Comparison of ENCODE assay signal across 1 cellular context in the genomic region with DNA sequence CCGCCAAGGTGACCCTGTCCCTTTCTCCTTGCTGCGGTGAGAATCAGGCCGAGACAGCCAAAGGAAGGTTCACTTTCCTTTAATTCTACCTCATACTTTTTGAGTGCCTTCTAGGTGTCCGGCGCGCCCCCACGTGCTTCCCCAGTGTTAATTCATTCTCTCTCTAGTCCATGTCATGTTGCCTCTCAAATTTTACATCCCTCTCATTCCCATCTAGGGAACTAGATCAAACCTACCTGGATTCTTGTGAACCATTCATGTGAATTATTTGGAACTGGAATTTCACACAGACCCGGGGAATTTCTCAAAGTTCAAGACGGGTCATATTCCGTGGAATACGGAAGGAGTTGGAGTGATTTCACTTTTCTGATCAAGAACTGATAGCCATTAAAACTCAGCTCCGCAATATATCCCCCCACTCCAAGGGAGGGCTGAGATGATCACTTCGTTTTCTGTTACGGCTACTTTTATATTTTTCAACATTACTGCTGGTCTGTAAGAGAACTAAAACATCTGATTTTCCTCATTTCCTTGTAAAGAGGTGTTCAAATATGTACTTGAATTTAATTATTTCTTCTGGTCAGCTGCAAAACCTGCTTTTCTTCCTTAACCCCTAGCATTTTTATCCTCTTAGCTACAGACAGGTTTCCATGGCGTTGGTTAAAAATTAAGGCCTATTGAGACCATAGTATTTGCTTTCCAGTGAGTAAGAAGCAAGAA.
TF ChIP-seq lines count a peak whose summit lies in the region.

No MANE protein-coding gene starts in this region.

TF ChIP-seq in K562, 482 proteins besides CTCF, POLR2A, EP300 and RAD21 (continued from another document and continues in another):
- TF ChIP-seq RAD51 (IDR thresholded peaks at IDR 0.05; ENCODE audit: borderline replicate concordance, low read depth) (peak; percentile 54; the same call in 1 of the 2 replicates), POLR3A (IDR thresholded peaks at IDR 0.05; ENCODE audit: borderline replicate concordance, extremely low read depth, insufficient read depth, insufficient read length) (no peak), NFYB (IDR thresholded peaks at IDR 0.05; ENCODE audit: extremely low read depth, insufficient read length) (no peak), ZNF696 (CRISPR knock-in tag; conservative IDR thresholded peaks at IDR 0.05) (0 out of 2 replicates have a peak, but pooled peaks have one; percentile 43), ZBTB1 (CRISPR knock-in tag; IDR thresholded peaks at IDR 0.05; ENCODE audit: borderline replicate concordance, low read depth) (no peak; the same call in 1 of the 2 replicates), MECOM (CRISPR knock-in tag; IDR thresholded peaks at IDR 0.05) (peak; percentile 75), SMARCA5 (IDR thresholded peaks at IDR 0.05) (no peak; the same call in 1 of the 2 replicates), CBFA2T2 (conservative IDR thresholded peaks at IDR 0.05) (no peak), GTF2A2 (tag; IDR thresholded peaks at IDR 0.05) (no peak), CHD2 (IDR thresholded peaks at IDR 0.05; ENCODE audit: low read depth, low read length) (no peak), CBX1 (IDR thresholded peaks at IDR 0.05; ENCODE audit: low read depth) (no peak), EHMT2 (IDR thresholded peaks at IDR 0.05) (no peak), ZNF212 (CRISPR knock-in tag; IDR thresholded peaks at IDR 0.05) (no peak), CTBP1 (IDR thresholded peaks at IDR 0.05; ENCODE audit: borderline replicate concordance) (0 out of 2 replicates have a peak, but pooled peaks have one; percentile 4), FOXK2 (conservative IDR thresholded peaks at IDR 0.05 in 1 of 2, IDR thresholded peaks at IDR 0.05 in 1 of 2; ENCODE audit: low read depth in 2 of 2) (0 out of 4 replicates have a peak, but pooled peaks of 1 of the 2 experiments have one; percentile 20), ARID1B (IDR thresholded peaks at IDR 0.05) (no peak), MBD2 (IDR thresholded peaks at IDR 0.05; ENCODE audit: borderline replicate concordance, low read depth) (no peak), HCFC1 (IDR thresholded peaks at IDR 0.05; ENCODE audit: low read depth, low read length) (peak; percentile 47), PRPF4 (IDR thresholded peaks at IDR 0.05; ENCODE audit: insufficient read depth, low read depth, low read length, poor library complexity, severe bottlenecking) (no peak), CBX3 (IDR thresholded peaks at IDR 0.05; ENCODE audit: borderline replicate concordance in 1 of 2, low read length in 2 of 2) (peak in 1 of 2 experiments; percentile 0; a peak in 1 of 3 replicates), SIN3A (IDR thresholded peaks at IDR 0.05; ENCODE audit: borderline replicate concordance in 2 of 2, control insufficient read depth in 1 of 2, low read depth in 2 of 2, low read length in 2 of 2) (no peak), SAFB2 (IDR thresholded peaks at IDR 0.05; ENCODE audit: borderline replicate concordance, low read depth, low read length, severe bottlenecking) (no peak), POLR2G (IDR thresholded peaks at IDR 0.05; ENCODE audit: low read depth, low read length) (no peak), ZNF23 (CRISPR knock-in tag; IDR thresholded peaks at IDR 0.05) (no peak), SNRNP70 (optimal IDR thresholded peaks at IDR 0.05; ENCODE audit: low read depth, low read length) (no peak), BMI1 (IDR thresholded peaks at IDR 0.05; ENCODE audit: low read length) (no peak), MCM5 (IDR thresholded peaks at IDR 0.05; ENCODE audit: low read depth) (no peak), PHF8 (IDR thresholded peaks at IDR 0.05; ENCODE audit: borderline replicate concordance, low read length) (no peak), ZNF717 (CRISPR knock-in tag; IDR thresholded peaks at IDR 0.05) (no peak)
- TF ChIP-seq, protein P1, sequence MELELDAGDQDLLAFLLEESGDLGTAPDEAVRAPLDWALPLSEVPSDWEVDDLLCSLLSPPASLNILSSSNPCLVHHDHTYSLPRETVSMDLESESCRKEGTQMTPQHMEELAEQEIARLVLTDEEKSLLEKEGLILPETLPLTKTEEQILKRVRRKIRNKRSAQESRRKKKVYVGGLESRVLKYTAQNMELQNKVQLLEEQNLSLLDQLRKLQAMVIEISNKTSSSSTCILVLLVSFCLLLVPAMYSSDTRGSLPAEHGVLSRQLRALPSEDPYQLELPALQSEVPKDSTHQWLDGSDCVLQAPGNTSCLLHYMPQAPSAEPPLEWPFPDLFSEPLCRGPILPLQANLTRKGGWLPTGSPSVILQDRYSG (tag; conservative IDR thresholded peaks at IDR 0.05; ENCODE audit: low read depth), result no peak
- TF ChIP-seq, protein P2, sequence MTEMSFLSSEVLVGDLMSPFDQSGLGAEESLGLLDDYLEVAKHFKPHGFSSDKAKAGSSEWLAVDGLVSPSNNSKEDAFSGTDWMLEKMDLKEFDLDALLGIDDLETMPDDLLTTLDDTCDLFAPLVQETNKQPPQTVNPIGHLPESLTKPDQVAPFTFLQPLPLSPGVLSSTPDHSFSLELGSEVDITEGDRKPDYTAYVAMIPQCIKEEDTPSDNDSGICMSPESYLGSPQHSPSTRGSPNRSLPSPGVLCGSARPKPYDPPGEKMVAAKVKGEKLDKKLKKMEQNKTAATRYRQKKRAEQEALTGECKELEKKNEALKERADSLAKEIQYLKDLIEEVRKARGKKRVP (CRISPR knock-in tag; IDR thresholded peaks at IDR 0.05), result 0 out of 2 replicates have a peak, but pooled peaks have one; percentile 17
- TF ChIP-seq, protein P3, sequence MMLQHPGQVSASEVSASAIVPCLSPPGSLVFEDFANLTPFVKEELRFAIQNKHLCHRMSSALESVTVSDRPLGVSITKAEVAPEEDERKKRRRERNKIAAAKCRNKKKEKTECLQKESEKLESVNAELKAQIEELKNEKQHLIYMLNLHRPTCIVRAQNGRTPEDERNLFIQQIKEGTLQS (IDR thresholded peaks at IDR 0.05), result no peak
- TF ChIP-seq, protein P3 (CRISPR knock-in tag; conservative IDR thresholded peaks at IDR 0.05), result no peak
- TF ChIP-seq, protein P4, sequence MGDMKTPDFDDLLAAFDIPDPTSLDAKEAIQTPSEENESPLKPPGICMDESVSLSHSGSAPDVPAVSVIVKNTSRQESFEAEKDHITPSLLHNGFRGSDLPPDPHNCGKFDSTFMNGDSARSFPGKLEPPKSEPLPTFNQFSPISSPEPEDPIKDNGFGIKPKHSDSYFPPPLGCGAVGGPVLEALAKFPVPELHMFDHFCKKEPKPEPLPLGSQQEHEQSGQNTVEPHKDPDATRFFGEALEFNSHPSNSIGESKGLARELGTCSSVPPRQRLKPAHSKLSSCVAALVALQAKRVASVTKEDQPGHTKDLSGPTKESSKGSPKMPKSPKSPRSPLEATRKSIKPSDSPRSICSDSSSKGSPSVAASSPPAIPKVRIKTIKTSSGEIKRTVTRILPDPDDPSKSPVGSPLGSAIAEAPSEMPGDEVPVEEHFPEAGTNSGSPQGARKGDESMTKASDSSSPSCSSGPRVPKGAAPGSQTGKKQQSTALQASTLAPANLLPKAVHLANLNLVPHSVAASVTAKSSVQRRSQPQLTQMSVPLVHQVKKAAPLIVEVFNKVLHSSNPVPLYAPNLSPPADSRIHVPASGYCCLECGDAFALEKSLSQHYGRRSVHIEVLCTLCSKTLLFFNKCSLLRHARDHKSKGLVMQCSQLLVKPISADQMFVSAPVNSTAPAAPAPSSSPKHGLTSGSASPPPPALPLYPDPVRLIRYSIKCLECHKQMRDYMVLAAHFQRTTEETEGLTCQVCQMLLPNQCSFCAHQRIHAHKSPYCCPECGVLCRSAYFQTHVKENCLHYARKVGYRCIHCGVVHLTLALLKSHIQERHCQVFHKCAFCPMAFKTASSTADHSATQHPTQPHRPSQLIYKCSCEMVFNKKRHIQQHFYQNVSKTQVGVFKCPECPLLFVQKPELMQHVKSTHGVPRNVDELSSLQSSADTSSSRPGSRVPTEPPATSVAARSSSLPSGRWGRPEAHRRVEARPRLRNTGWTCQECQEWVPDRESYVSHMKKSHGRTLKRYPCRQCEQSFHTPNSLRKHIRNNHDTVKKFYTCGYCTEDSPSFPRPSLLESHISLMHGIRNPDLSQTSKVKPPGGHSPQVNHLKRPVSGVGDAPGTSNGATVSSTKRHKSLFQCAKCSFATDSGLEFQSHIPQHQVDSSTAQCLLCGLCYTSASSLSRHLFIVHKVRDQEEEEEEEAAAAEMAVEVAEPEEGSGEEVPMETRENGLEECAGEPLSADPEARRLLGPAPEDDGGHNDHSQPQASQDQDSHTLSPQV (IDR thresholded peaks at IDR 0.05), result peak; percentile 85; the same call in 1 of the 2 replicates
- TF ChIP-seq, protein P5, sequence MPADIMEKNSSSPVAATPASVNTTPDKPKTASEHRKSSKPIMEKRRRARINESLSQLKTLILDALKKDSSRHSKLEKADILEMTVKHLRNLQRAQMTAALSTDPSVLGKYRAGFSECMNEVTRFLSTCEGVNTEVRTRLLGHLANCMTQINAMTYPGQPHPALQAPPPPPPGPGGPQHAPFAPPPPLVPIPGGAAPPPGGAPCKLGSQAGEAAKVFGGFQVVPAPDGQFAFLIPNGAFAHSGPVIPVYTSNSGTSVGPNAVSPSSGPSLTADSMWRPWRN (IDR thresholded peaks at IDR 0.05; ENCODE audit: low read depth), result no peak
- TF ChIP-seq, protein P6, sequence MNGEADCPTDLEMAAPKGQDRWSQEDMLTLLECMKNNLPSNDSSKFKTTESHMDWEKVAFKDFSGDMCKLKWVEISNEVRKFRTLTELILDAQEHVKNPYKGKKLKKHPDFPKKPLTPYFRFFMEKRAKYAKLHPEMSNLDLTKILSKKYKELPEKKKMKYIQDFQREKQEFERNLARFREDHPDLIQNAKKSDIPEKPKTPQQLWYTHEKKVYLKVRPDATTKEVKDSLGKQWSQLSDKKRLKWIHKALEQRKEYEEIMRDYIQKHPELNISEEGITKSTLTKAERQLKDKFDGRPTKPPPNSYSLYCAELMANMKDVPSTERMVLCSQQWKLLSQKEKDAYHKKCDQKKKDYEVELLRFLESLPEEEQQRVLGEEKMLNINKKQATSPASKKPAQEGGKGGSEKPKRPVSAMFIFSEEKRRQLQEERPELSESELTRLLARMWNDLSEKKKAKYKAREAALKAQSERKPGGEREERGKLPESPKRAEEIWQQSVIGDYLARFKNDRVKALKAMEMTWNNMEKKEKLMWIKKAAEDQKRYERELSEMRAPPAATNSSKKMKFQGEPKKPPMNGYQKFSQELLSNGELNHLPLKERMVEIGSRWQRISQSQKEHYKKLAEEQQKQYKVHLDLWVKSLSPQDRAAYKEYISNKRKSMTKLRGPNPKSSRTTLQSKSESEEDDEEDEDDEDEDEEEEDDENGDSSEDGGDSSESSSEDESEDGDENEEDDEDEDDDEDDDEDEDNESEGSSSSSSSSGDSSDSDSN (IDR thresholded peaks at IDR 0.05; ENCODE audit: borderline replicate concordance in 1 of 2, low read depth in 2 of 2, low read length in 2 of 2), result no peak
- TF ChIP-seq, protein P7, sequence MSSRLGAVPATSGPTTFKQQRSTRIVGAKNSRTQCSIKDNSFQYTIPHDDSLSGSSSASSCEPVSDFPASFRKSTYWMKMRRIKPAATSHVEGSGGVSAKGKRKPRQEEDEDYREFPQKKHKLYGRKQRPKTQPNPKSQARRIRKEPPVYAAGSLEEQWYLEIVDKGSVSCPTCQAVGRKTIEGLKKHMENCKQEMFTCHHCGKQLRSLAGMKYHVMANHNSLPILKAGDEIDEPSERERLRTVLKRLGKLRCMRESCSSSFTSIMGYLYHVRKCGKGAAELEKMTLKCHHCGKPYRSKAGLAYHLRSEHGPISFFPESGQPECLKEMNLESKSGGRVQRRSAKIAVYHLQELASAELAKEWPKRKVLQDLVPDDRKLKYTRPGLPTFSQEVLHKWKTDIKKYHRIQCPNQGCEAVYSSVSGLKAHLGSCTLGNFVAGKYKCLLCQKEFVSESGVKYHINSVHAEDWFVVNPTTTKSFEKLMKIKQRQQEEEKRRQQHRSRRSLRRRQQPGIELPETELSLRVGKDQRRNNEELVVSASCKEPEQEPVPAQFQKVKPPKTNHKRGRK (tag; IDR thresholded peaks at IDR 0.05), result peak; percentile 93
- TF ChIP-seq, protein P8, sequence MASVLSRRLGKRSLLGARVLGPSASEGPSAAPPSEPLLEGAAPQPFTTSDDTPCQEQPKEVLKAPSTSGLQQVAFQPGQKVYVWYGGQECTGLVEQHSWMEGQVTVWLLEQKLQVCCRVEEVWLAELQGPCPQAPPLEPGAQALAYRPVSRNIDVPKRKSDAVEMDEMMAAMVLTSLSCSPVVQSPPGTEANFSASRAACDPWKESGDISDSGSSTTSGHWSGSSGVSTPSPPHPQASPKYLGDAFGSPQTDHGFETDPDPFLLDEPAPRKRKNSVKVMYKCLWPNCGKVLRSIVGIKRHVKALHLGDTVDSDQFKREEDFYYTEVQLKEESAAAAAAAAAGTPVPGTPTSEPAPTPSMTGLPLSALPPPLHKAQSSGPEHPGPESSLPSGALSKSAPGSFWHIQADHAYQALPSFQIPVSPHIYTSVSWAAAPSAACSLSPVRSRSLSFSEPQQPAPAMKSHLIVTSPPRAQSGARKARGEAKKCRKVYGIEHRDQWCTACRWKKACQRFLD (CRISPR knock-in tag; IDR thresholded peaks at IDR 0.05), result peak; percentile 69
- TF ChIP-seq, protein P9, sequence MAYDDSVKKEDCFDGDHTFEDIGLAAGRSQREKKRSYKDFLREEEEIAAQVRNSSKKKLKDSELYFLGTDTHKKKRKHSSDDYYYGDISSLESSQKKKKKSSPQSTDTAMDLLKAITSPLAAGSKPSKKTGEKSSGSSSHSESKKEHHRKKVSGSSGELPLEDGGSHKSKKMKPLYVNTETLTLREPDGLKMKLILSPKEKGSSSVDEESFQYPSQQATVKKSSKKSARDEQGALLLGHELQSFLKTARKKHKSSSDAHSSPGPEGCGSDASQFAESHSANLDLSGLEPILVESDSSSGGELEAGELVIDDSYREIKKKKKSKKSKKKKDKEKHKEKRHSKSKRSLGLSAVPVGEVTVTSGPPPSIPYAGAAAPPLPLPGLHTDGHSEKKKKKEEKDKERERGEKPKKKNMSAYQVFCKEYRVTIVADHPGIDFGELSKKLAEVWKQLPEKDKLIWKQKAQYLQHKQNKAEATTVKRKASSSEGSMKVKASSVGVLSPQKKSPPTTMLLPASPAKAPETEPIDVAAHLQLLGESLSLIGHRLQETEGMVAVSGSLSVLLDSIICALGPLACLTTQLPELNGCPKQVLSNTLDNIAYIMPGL (CRISPR knock-in tag; IDR thresholded peaks at IDR 0.05), result no peak
- TF ChIP-seq, protein P10, sequence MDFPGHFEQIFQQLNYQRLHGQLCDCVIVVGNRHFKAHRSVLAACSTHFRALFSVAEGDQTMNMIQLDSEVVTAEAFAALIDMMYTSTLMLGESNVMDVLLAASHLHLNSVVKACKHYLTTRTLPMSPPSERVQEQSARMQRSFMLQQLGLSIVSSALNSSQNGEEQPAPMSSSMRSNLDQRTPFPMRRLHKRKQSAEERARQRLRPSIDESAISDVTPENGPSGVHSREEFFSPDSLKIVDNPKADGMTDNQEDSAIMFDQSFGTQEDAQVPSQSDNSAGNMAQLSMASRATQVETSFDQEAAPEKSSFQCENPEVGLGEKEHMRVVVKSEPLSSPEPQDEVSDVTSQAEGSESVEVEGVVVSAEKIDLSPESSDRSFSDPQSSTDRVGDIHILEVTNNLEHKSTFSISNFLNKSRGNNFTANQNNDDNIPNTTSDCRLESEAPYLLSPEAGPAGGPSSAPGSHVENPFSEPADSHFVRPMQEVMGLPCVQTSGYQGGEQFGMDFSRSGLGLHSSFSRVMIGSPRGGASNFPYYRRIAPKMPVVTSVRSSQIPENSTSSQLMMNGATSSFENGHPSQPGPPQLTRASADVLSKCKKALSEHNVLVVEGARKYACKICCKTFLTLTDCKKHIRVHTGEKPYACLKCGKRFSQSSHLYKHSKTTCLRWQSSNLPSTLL (IDR thresholded peaks at IDR 0.05), result no peak
